In genomic region chr1:234608026-234608719, GRCh38 we compare ENCODE assay signal across 1 cellular context.
TF ChIP-seq lines count a peak whose summit lies in the region.

No MANE protein-coding gene starts in this region.

TF ChIP-seq in SK-N-SH, 30 proteins besides CTCF, POLR2A, EP300 and RAD21 (continued from another document):
- TF ChIP-seq USF1 (IDR thresholded peaks at IDR 0.05; ENCODE audit: borderline replicate concordance, low read depth) (no peak), EZH2phosphoT487 (IDR thresholded peaks at IDR 0.05; ENCODE audit: borderline replicate concordance, low read depth) (no peak), JUND (IDR thresholded peaks at IDR 0.05) (peak; percentile 62; the same call in 1 of the 2 replicates), RFX5 (IDR thresholded peaks at IDR 0.05; ENCODE audit: low read length) (no peak), PBX3 (IDR thresholded peaks at IDR 0.05) (peak; percentile 51; the same call in 1 of the 2 replicates), RXRA (IDR thresholded peaks at IDR 0.05; ENCODE audit: borderline replicate concordance, low read depth) (peak; percentile 85; the same call in 1 of the 2 replicates), USF2 (IDR thresholded peaks at IDR 0.05; ENCODE audit: borderline replicate concordance, low read depth, low read length) (no peak), GABPA (IDR thresholded peaks at IDR 0.05; ENCODE audit: low read depth) (no peak), NRF1 (IDR thresholded peaks at IDR 0.05; ENCODE audit: low read depth, low read length) (no peak), SMC3 (IDR thresholded peaks at IDR 0.05; ENCODE audit: low read depth, low read length) (no peak), POLR2AphosphoS5 (IDR thresholded peaks at IDR 0.05; ENCODE audit: low read depth, low read length) (peak; percentile 70; the same call in 1 of the 2 replicates), NFIC (IDR thresholded peaks at IDR 0.05; ENCODE audit: borderline replicate concordance) (no peak; the same call in 1 of the 2 replicates), RCOR1 (IDR thresholded peaks at IDR 0.05; ENCODE audit: low read length) (no peak), SIN3A (IDR thresholded peaks at IDR 0.05; ENCODE audit: borderline replicate concordance, low read depth, low read length) (peak; percentile 95), MXI1 (IDR thresholded peaks at IDR 0.05; ENCODE audit: low read depth, low read length) (peak; percentile 89), FOXJ3 (CRISPR knock-in tag; IDR thresholded peaks at IDR 0.05) (no peak), TCF12 (IDR thresholded peaks at IDR 0.05) (peak; percentile 54), ZBTB33 (IDR thresholded peaks at IDR 0.05; ENCODE audit: borderline replicate concordance, low read depth) (no peak), TEAD4 (IDR thresholded peaks at IDR 0.05; ENCODE audit: borderline replicate concordance, insufficient read depth) (peak; percentile 50; the same call in 1 of the 2 replicates), TAF1 (IDR thresholded peaks at IDR 0.05; ENCODE audit: borderline replicate concordance, low read depth, low read length) (0 out of 2 replicates have a peak, but pooled peaks have one; percentile 39), GATA2 (CRISPR knock-in tag; IDR thresholded peaks at IDR 0.05) (no peak), IRF3 (IDR thresholded peaks at IDR 0.05; ENCODE audit: low read depth, low read length) (no peak), MEF2A (IDR thresholded peaks at IDR 0.05; ENCODE audit: borderline replicate concordance, low read depth) (no peak), CHD2 (IDR thresholded peaks at IDR 0.05; ENCODE audit: low read length, partially characterized antibody) (no peak), ELF1 (IDR thresholded peaks at IDR 0.05) (peak; percentile 77), YY1 (IDR thresholded peaks at IDR 0.05; ENCODE audit: low read depth) (no peak), FOXM1 (IDR thresholded peaks at IDR 0.05; ENCODE audit: low read depth) (no peak), FOSL2 (IDR thresholded peaks at IDR 0.05; ENCODE audit: borderline replicate concordance, low read depth) (peak; percentile 80; the same call in 1 of the 2 replicates)
